Comparison of ENCODE assay signal across 9 cellular contexts in the genomic region with DNA sequence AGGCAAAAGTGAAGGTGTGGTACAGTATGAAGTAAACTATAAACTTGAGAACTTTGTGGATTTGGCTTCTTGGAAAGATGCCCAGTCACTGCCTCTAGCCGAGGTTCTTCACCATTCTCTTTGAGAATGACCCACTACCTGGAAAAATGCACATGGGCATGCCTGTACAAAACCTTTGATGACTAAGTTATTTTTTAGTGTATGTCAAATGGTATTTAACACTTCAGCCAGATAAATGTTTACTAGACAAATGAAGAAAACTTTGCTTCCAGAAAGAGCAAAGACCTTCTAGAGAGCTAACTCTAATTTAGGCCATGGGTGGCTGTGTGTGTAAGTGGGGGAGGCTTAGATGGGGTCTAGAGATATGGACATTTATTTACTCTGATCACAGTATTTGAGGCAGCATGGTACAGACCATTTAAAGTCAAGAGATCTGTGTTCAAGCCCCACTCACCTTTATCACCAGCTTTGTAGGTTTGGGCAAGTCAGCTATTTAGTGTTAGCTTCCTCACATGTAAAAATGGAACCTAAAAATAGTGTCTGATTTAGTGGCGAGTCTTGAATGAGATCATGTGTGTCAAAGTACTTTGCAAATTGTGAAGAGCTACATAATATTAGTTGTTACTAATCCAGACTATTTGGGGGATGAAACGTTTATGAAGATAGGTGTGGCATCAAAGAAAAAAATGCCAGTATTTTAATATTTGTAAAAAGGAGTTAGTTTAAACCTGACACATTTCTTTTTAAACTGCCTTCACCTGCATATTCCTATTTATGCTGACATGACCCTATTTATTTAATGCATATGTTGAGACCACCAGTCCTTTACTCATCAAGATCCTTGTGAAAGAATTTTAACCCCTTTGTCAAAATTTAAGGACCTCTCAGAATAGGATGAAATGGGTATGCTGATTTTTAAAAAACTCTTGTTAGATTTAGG. TPM values are rescaled to one million over a fixed set of nuclear protein-coding genes. Genes with fewer than 3 reads are reported as not detected.
DNase-seq lines count a peak whose midpoint lies in the region; ATAC-seq and TF ChIP-seq lines count a peak whose summit lies in the region.
"Had no signal": no experiment of that assay in that cellular context is flagged by ENCODE, and none has a peak within 500 bp of the region (broad histone marks: within the 10 kb centered on the region; RNA-seq: fewer than 3 reads in every experiment).

No MANE protein-coding gene starts in this region.

- WGBS in stomach, 5 donors = 3 to 14% (median 9%) methylated on average over 3 of the region's 3 CpGs

- H3K27me3 Mint-ChIP-seq in activated naive CD8-positive, alpha-beta T cell treated with anti-CD3 and anti-CD28 coated beads, Interleukin-2, amount 50 U/mL, for 24 hours = no peaks in the 10 kb centered on the region

- peaks cover 0 to 10% (median 3%) of the 10 kb centered on the region in 11 experiments; a peak in 7 of 22 replicates for H3K9me3 ChIP-seq in BLaER1 treated with 17β-estradiol and CSF1 and Interleukin-3, amounts not matched to agents 10 nM and 100 nM (replicated peaks in 1 of 11)
- H3K9me3 ChIP-seq in iPS-20b (ENCODE audit: insufficient read depth, low read depth, low read length) (no peaks in the 10 kb centered on the region), stomach (no peaks in the 10 kb centered on the region), WERI-Rb-1 (ENCODE audit: severe bottlenecking) (no peaks in the 10 kb centered on the region)
- H3K9me3 ChIP-seq: pancreas had no signal

- H3K9ac ChIP-seq in BLaER1 treated with 17β-estradiol and CSF1 and Interleukin-3, amounts not matched to agents 10 nM and 100 nM = peak overlapping the region in 3 of 11 experiments; percentile 24 to 38 (median 24); a peak in 4 of 22 replicates
- peak overlapping the region; percentile 95; the same call in 1 of the 2 replicates for H3K9ac ChIP-seq in iPS-20b (ENCODE audit: low read depth, low read length)

- H3K4me1 ChIP-seq in BLaER1 treated with 17β-estradiol and CSF1 and Interleukin-3, amounts not matched to agents 10 nM and 100 nM = peaks cover 56 to 83% (median 60%) of the 10 kb centered on the region in 10 experiments
- H3K4me1 ChIP-seq in iPS-20b (ENCODE audit: insufficient read depth, low read length) (peaks cover 17% of the 10 kb centered on the region), stomach (peaks cover 56 to 86% (median 74%) of the 10 kb centered on the region in 4 donors)

- H3K4me3 ChIP-seq in BLaER1 treated with 17β-estradiol and CSF1 and Interleukin-3, amounts not matched to agents 10 nM and 100 nM = no peak overlapping the region
- H3K4me3 ChIP-seq in iPS-20b (ENCODE audit: low read length) (peak overlapping the region; percentile 91), stomach (peak overlapping the region in 2 of 4 donors; percentile 2 to 55), WERI-Rb-1 (ENCODE audit: low read depth, low read length) (no peak overlapping the region)

- ATAC-seq in activated naive CD8-positive, alpha-beta T cell treated with anti-CD3 and anti-CD28 coated beads, Interleukin-2, amount 50 U/mL, for 24 hours = peak; percentile 5
- ATAC-seq in GM19452 (IDR thresholded peaks at IDR 0.05; ENCODE audit: unreplicated experiment) (no peak), HG02884 (IDR thresholded peaks at IDR 0.05; ENCODE audit: unreplicated experiment) (no peak)

- H3K36me3 Mint-ChIP-seq in activated naive CD8-positive, alpha-beta T cell treated with anti-CD3 and anti-CD28 coated beads, Interleukin-2, amount 50 U/mL, for 24 hours (ENCODE audit: low read depth) = peaks cover 16% of the 10 kb centered on the region

- H3K9me3 Mint-ChIP-seq in activated naive CD8-positive, alpha-beta T cell treated with anti-CD3 and anti-CD28 coated beads, Interleukin-2, amount 50 U/mL, for 24 hours = no peaks in the 10 kb centered on the region

- peak overlapping the region; percentile 64 for H3K27ac Mint-ChIP-seq in activated naive CD8-positive, alpha-beta T cell treated with anti-CD3 and anti-CD28 coated beads, Interleukin-2, amount 50 U/mL, for 24 hours

- peaks cover 0 to 13% (median 2%) of the 10 kb centered on the region in 11 experiments; a peak in 4 of 22 replicates for H3K36me3 ChIP-seq in BLaER1 treated with 17β-estradiol and CSF1 and Interleukin-3, amounts not matched to agents 10 nM and 100 nM
- H3K36me3 ChIP-seq in iPS-20b (ENCODE audit: insufficient read depth, low read depth, low read length) = peaks cover 31% of the 10 kb centered on the region
- H3K36me3 ChIP-seq in stomach = no peaks in the 10 kb centered on the region
- no peaks in the 10 kb centered on the region for H3K36me3 ChIP-seq in WERI-Rb-1
- H3K36me3 ChIP-seq: pancreas had no signal

- peak overlapping the region in 10 of 11 experiments; percentile 9 to 83 (median 67); a peak in 17 of 22 replicates for H3K27ac ChIP-seq in BLaER1 treated with 17β-estradiol and CSF1 and Interleukin-3, amounts not matched to agents 10 nM and 100 nM
- H3K27ac ChIP-seq in iPS-20b (ENCODE audit: low read length) (no peak overlapping the region), stomach (peak overlapping the region; percentile 80 to 86 (median 82)), WERI-Rb-1 (no peak overlapping the region)

- intact Hi-C loops in stomach (cut with DNase I; ENCODE audit: low total_unique reads) = no loop called here

- H4K20me1 ChIP-seq in BLaER1 treated with 17β-estradiol and CSF1 and Interleukin-3, amounts not matched to agents 10 nM and 100 nM = peaks cover 0 to 58% (median 5%) of the 10 kb centered on the region in 11 experiments; a peak in 6 of 22 replicates

- no peaks in the 10 kb centered on the region for H3K27me3 ChIP-seq in BLaER1 treated with 17β-estradiol and CSF1 and Interleukin-3, amounts not matched to agents 10 nM and 100 nM
- H3K27me3 ChIP-seq in iPS-20b (ENCODE audit: insufficient read depth, low read length) (no peaks in the 10 kb centered on the region), stomach (no peaks in the 10 kb centered on the region), WERI-Rb-1 (ENCODE audit: insufficient read depth, low read depth, severe bottlenecking) (no peaks in the 10 kb centered on the region)
- H3K27me3 ChIP-seq: pancreas had no signal

- TF ChIP-seq CTCF in stomach (IDR thresholded peaks at IDR 0.05) (no peak), WERI-Rb-1 (IDR thresholded peaks at IDR 0.05; ENCODE audit: low read depth, low read length) (no peak)

- H3K4me1 Mint-ChIP-seq in activated naive CD8-positive, alpha-beta T cell treated with anti-CD3 and anti-CD28 coated beads, Interleukin-2, amount 50 U/mL, for 24 hours = peaks cover 69% of the 10 kb centered on the region

- peak overlapping the region; percentile 64 to 85 (median 76) for H3K4me2 ChIP-seq in BLaER1 treated with 17β-estradiol and CSF1 and Interleukin-3, amounts not matched to agents 10 nM and 100 nM

- DNase-seq in HT1080 (ENCODE audit: low read depth) (peak; percentile 60), stomach (no peak), WERI-Rb-1 (no peak)
- no peak for DNase-seq in activated naive CD8-positive, alpha-beta T cell treated with anti-CD3 and anti-CD28 coated beads, Interleukin-2, amount 50 U/mL, for 24 hours

- TF ChIP-seq EP300 in stomach (IDR thresholded peaks at IDR 0.05) = no peak

- TF ChIP-seq POLR2A in stomach (IDR thresholded peaks at IDR 0.05) = no peak

- peak overlapping the region; percentile 26 for H3K4me3 Mint-ChIP-seq in activated naive CD8-positive, alpha-beta T cell treated with anti-CD3 and anti-CD28 coated beads, Interleukin-2, amount 50 U/mL, for 24 hours

RNA-seq across cellular contexts. Expression of a gene that starts 20.2 kb away (rescaled TPM):
- 35.8 and 54.1 TPM in 2 replicates for total RNA-seq in HT1080 (2014; rRNA removed; shearing (Covaris generic))
- polyA plus RNA-seq in HT1080 (2015; cell fraction: cytosol; rRNA removed) = 58.3 and 61.4 TPM in 2 replicates
- polyA plus RNA-seq in HT1080 (2015; cell fraction: nucleus; rRNA removed) = 63.6 and 68.0 TPM in 2 replicates
- total RNA-seq in stomach = 10 to 100 TPM; 23.3 to 76.4 (median 53.8) TPM
- 10 to 100 TPM; 33.6 to 46.6 (median 35.2) TPM for polyA plus RNA-seq in stomach

RNA-seq across cellular contexts. Expression of a gene that starts 46.3 kb away (rescaled TPM):
- total RNA-seq in HT1080 (2014; rRNA removed; shearing (Covaris generic)) = 0.23 and 0.57 TPM in 2 replicates
- 0.29 and 0.86 TPM in 2 replicates for polyA plus RNA-seq in HT1080 (2015; cell fraction: cytosol; rRNA removed)
- 0.95 and 1.2 TPM in 2 replicates for polyA plus RNA-seq in HT1080 (2015; cell fraction: nucleus; rRNA removed)
- 1 to 10 TPM in 4 of 5 donors, under 1 TPM in 1; 0.45 to 4.7 (median 3.9) TPM for total RNA-seq in stomach
- polyA plus RNA-seq in stomach = 1 to 10 TPM in 2 of 3 donors, under 1 TPM in 1; 0.63 to 2.2 (median 1.2) TPM

Comparison
In these comparisons a context has a peak if more than half of its experiments do, and no peak if none do; other contexts are left out.
1. H3K27ac ChIP-seq: peak in BLaER1 treated with 17β-estradiol and CSF1 and Interleukin-3, amounts not matched to agents 10 nM and 100 nM (10 of 11) and stomach (5 of 5); none in iPS-20b (single experiment) and WERI-Rb-1 (single experiment).